23 cellular contexts compared by ENCODE assay signal in the genomic region with DNA sequence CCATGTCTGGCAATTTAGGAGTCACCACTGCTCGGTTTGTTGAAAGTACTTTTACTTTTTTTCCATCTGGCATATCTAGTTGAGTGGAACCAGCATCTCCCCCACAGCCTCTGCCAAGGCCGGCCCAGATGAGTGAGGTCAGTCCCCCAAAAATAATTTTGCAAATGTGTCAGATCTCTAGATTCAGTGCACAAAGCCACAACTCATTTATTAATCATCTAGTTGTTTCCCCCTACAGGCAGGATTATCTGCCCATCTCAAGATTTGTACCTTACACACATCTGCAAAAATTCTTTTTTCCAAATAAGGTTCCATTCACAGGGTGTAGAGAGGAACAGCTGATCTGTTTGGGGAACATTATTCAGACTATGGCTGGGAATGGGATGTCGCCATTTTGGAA.
DNase-seq lines count a peak whose midpoint lies in the region; ATAC-seq and TF ChIP-seq lines count a peak whose summit lies in the region.
"Had no signal": no experiment of that assay in that cellular context is flagged by ENCODE, and none has a peak within 500 bp of the region (broad histone marks: within the 10 kb centered on the region; RNA-seq: fewer than 3 reads in every experiment).

No MANE protein-coding gene starts in this region.

- no peaks in the 10 kb centered on the region for H3K36me3 ChIP-seq in adipocyte (ENCODE audit: control insufficient read depth, insufficient read depth, low read length, severe bottlenecking)
- no peaks in the 10 kb centered on the region for H3K36me3 ChIP-seq in mesenchymal stem cell (ENCODE audit: control insufficient read depth in 1 of 2, insufficient read depth in 2 of 2, low read depth in 1 of 2, low read length in 2 of 2)
- no peaks in the 10 kb centered on the region for H3K36me3 ChIP-seq in smooth muscle cell (ENCODE audit: low read depth)
- no peaks in the 10 kb centered on the region for H3K36me3 ChIP-seq in tibial artery

- H3K14ac ChIP-seq in mesenchymal stem cell (ENCODE audit: low read length in 2 of 2), result no peak overlapping the region

- H3K79me1 ChIP-seq in mesenchymal stem cell (replicated peaks; ENCODE audit: low read length, poor library complexity, severe bottlenecking), result no peaks in the 10 kb centered on the region

- intact Hi-C loops in tibial artery (cut with DNase I; ENCODE audit: low total_unique reads), result no loop called here

- no peak overlapping the region for H2AK5ac ChIP-seq in mesenchymal stem cell (ENCODE audit: low read length, severe bottlenecking)

- H2BK5ac ChIP-seq in mesenchymal stem cell (ENCODE audit: low read depth, low read length, poor library complexity, severe bottlenecking), result no peak overlapping the region

- no peak overlapping the region for H3K18ac ChIP-seq in mesenchymal stem cell (ENCODE audit: low read depth in 1 of 2, low read length in 2 of 2)

- no peak overlapping the region for H3K23ac ChIP-seq in mesenchymal stem cell (ENCODE audit: low read length in 2 of 2)

- H4K20me1 ChIP-seq in smooth muscle cell (ENCODE audit: low read depth), result no peaks in the 10 kb centered on the region

- H3K4me1 ChIP-seq in adipocyte (ENCODE audit: control insufficient read depth, insufficient read depth, low read length) (peaks cover 22% of the 10 kb centered on the region), mesenchymal stem cell (ENCODE audit: control insufficient read depth, insufficient read depth, low read depth, low read length) (peaks cover 1% of the 10 kb centered on the region), smooth muscle cell (ENCODE audit: low read depth) (peaks cover 5% of the 10 kb centered on the region), tibial artery (no peaks in the 10 kb centered on the region)

- peaks cover 10% of the 10 kb centered on the region for H3F3A ChIP-seq in smooth muscle cell (ENCODE audit: low read depth)

- H3K9me3 ChIP-seq in adipocyte (ENCODE audit: control insufficient read depth, low read length) (no peaks in the 10 kb centered on the region), mesenchymal stem cell (ENCODE audit: control insufficient read depth, low read length) (no peaks in the 10 kb centered on the region), smooth muscle cell (replicated peaks; ENCODE audit: low read depth) (no peaks in the 10 kb centered on the region), tibial artery (no peaks in the 10 kb centered on the region)

- no peak overlapping the region for H4K8ac ChIP-seq in mesenchymal stem cell (ENCODE audit: low read length)

- H3K27ac ChIP-seq in mesenchymal stem cell (ENCODE audit: low read length, poor library complexity, severe bottlenecking) (no peak overlapping the region), smooth muscle cell (ENCODE audit: low read depth) (peak overlapping the region; percentile 99), tibial artery (no peak overlapping the region)
- H3K27ac ChIP-seq: PC-9, RWPE1, SK-N-MC had no signal

- no peak overlapping the region for H2BK15ac ChIP-seq in mesenchymal stem cell (ENCODE audit: low read depth, poor library complexity, severe bottlenecking)

- H3K4me2 ChIP-seq in mesenchymal stem cell (ENCODE audit: low read length, poor library complexity, severe bottlenecking), result no peak overlapping the region
- H3K4me2 ChIP-seq in smooth muscle cell, result peak overlapping the region; percentile 50
- H3K4me2 ChIP-seq: PC-9 had no signal

- ATAC-seq in GM21737 (IDR thresholded peaks at IDR 0.05; ENCODE audit: unreplicated experiment), result no peak
- ATAC-seq: CD8-positive, alpha-beta T cell had no signal

- H2AFZ ChIP-seq in mesenchymal stem cell (ENCODE audit: low read depth, low read length), result no peak overlapping the region
- H2AFZ ChIP-seq in smooth muscle cell (ENCODE audit: low read depth), result no peak overlapping the region
- H2AFZ ChIP-seq: PC-9 had no signal

- H3K27me3 ChIP-seq in adipocyte (replicated peaks; ENCODE audit: control insufficient read depth, insufficient read depth, low read length), result no peaks in the 10 kb centered on the region
- H3K27me3 ChIP-seq in mesenchymal stem cell (ENCODE audit: control insufficient read depth in 1 of 2, insufficient read depth in 1 of 2, low read length in 2 of 2), result no peaks in the 10 kb centered on the region
- H3K27me3 ChIP-seq in smooth muscle cell (ENCODE audit: low read depth), result no peaks in the 10 kb centered on the region
- H3K27me3 ChIP-seq in tibial artery, result no peaks in the 10 kb centered on the region

- DNase-seq in HCEC 1CT (peak; percentile 0), adipocyte (ENCODE audit: low read depth) (no peak), mesenchymal stem cell (no peak), smooth muscle cell (lab: John Stamatoyannopoulos, UW; ENCODE audit: unreplicated experiment) (no peak), 8988T (no peak), tibial artery (no peak)
- DNase-seq: AML-193; C1 segment of cervical spinal cord; Calu3; CD8-positive, alpha-beta T cell; DMS153; Karpas-422; MM.1S; NCI-H1092; NCI-H1436; NCI-H187 treated with DMSO at 0.1 percent for 48 hours; NCI-H2107; NCI-H510A; PC-9; SHP77 treated with DMSO at 0.1 percent for 48 hours had no signal

- no peak overlapping the region for H2BK12ac ChIP-seq in mesenchymal stem cell (ENCODE audit: low read length in 2 of 2)

- H3K4me3 ChIP-seq in adipocyte (ENCODE audit: low read length) (no peak overlapping the region), mesenchymal stem cell (ENCODE audit: insufficient read depth in 1 of 2, low read depth in 1 of 2, low read length in 2 of 2) (peak overlapping the region in 1 of 2 experiments; percentile 61), smooth muscle cell (no peak overlapping the region), tibial artery (no peak overlapping the region)
- H3K4me3 ChIP-seq: PC-9, SK-N-MC had no signal

- H3K9ac ChIP-seq in adipocyte (ENCODE audit: low read length) (peak overlapping the region; percentile 46), mesenchymal stem cell (ENCODE audit: low read length) (peak overlapping the region; percentile 80), smooth muscle cell (ENCODE audit: low read depth) (peak overlapping the region; percentile 65)

- TF ChIP-seq CTCF in smooth muscle cell (IDR thresholded peaks at IDR 0.05; ENCODE audit: borderline replicate concordance, insufficient read depth, poor library complexity, severe bottlenecking), result no peak
- no peak for TF ChIP-seq CTCF in tibial artery (IDR thresholded peaks at IDR 0.05)

- 89% methylated on average over 2 of the region's 3 CpGs for WGBS in mesenchymal stem cell
- 71% methylated on average over 3 of the region's 3 CpGs for WGBS in smooth muscle cell (ENCODE audit: low lambda C conversion rate)

- no peaks in the 10 kb centered on the region for H3K79me2 ChIP-seq in smooth muscle cell (ENCODE audit: low read depth)

- no peak overlapping the region for H4K91ac ChIP-seq in mesenchymal stem cell (ENCODE audit: low read length)

- H3K4ac ChIP-seq in mesenchymal stem cell (ENCODE audit: low read depth in 1 of 2, low read length in 2 of 2), result no peak overlapping the region

- H2BK120ac ChIP-seq in mesenchymal stem cell (ENCODE audit: low read depth, low read length), result no peak overlapping the region
